In genomic region chr21:20882462-20883415, GRCh38 we compare ENCODE assay signal across 8 cellular contexts.
DNase-seq lines count a peak whose midpoint lies in the region; ATAC-seq, FAIRE-seq and TF ChIP-seq lines count a peak whose summit lies in the region.

No MANE protein-coding gene starts in this region.

- CTCF ChIA-PET in Panc1 (lab: Charles Lee), result no interaction called here

- ATAC-seq in Panc1 (no peak), HG03342 (IDR thresholded peaks at IDR 0.05; ENCODE audit: unreplicated experiment) (no peak), omental fat pad (ENCODE audit: low FRiP score) (no peak), GM19455 (IDR thresholded peaks at IDR 0.05; ENCODE audit: unreplicated experiment) (no peak)

- H3K27me3 ChIP-seq in Panc1 (ENCODE audit: control insufficient read depth, insufficient read depth, low read length) (no peaks in the 10 kb centered on the region), fibroblast of lung (ENCODE audit: control insufficient read depth, insufficient read depth, low read length) (no peaks in the 10 kb centered on the region)

- H3K4me1 ChIP-seq in Panc1 (ENCODE audit: control insufficient read depth, insufficient read depth, low read length) (no peaks in the 10 kb centered on the region), fibroblast of lung (ENCODE audit: control insufficient read depth, extremely low read depth, insufficient read depth, low read length) (no peaks in the 10 kb centered on the region)

- peak; percentile 6 for FAIRE-seq in D721Med (lab: Jason Lieb, UNC)

- peak; percentile 57 for TF ChIP-seq CTCF in D721Med (IDR thresholded peaks at IDR 0.05; ENCODE audit: insufficient read depth, missing control alignments)
- TF ChIP-seq CTCF in Panc1 (IDR thresholded peaks at IDR 0.05), result peak; percentile 56; the same call in 1 of the 2 replicates
- TF ChIP-seq CTCF in fibroblast of lung (conservative IDR thresholded peaks at IDR 0.05 in 1 of 2, IDR thresholded peaks at IDR 0.05 in 1 of 2; ENCODE audit: low read depth in 1 of 2, low read length in 2 of 2), result peak; percentile 11 to 66
- TF ChIP-seq CTCF in omental fat pad (IDR thresholded peaks at IDR 0.05), result no peak

- H3K4me3 ChIP-seq in Panc1 (ENCODE audit: low read depth in 2 of 2, low read length in 2 of 2) (no peak overlapping the region), fibroblast of lung (replicated peaks in 1 of 4; ENCODE audit: control extremely low read depth in 1 of 4, insufficient read depth in 1 of 4, low read depth in 3 of 4, low read length in 4 of 4) (no peak overlapping the region)

- H3K36me3 ChIP-seq in Panc1 (ENCODE audit: control insufficient read depth, insufficient read depth, low read length), result no peaks in the 10 kb centered on the region
- H3K36me3 ChIP-seq in fibroblast of lung (ENCODE audit: control insufficient read depth, insufficient read depth, low read length), result no peaks in the 10 kb centered on the region

- intact Hi-C loops in Panc1 (cut with micrococcal nuclease; ENCODE audit: unreplicated experiment), result no loop called here
- intact Hi-C loops in posterior cingulate gyrus (cut with DNase I), result no loop called here

- H3K9me3 ChIP-seq in Panc1 (ENCODE audit: control insufficient read depth, insufficient read depth, low read depth, low read length) (no peaks in the 10 kb centered on the region), fibroblast of lung (ENCODE audit: control insufficient read depth, insufficient read depth, low read depth, low read length) (no peaks in the 10 kb centered on the region)

- no peak overlapping the region for H3K9ac ChIP-seq in fibroblast of lung (ENCODE audit: insufficient read depth, low read length)

- no peak overlapping the region for H2AFZ ChIP-seq in fibroblast of lung (ENCODE audit: low read length)

- H3K79me2 ChIP-seq in fibroblast of lung (ENCODE audit: control insufficient read depth, insufficient read depth, low read length), result no peaks in the 10 kb centered on the region

- POLR2A ChIA-PET in Panc1 (lab: Charles Lee), result no interaction called here

- H4K20me1 ChIP-seq in fibroblast of lung (ENCODE audit: control insufficient read depth, extremely low read depth, insufficient read depth, low read length), result no peaks in the 10 kb centered on the region

- no TSS peak for BruUV-seq in Panc1 (replicated peaks; lab: Mats Ljungman, UMichigan)

- in situ Hi-C loops in KBM-7 (cut with MboI; ENCODE audit: low pct_unique_long_range_greater_than_20kb, low sequenced_read_pairs), result no loop called here
- in situ Hi-C loops in Panc1 (cut with HindIII; ENCODE audit: low pct_unique_long_range_greater_than_20kb, low sequenced_read_pairs), result no loop called here

- H3K27ac ChIP-seq in Panc1 (ENCODE audit: low read length) (no peak overlapping the region), fibroblast of lung (ENCODE audit: insufficient read depth, low read length) (no peak overlapping the region)

- H3K4me2 ChIP-seq in fibroblast of lung (ENCODE audit: extremely low read depth, insufficient read depth, low read length), result no peak overlapping the region

- no peak for DNase-seq in D721Med (ENCODE audit: insufficient read length, low spot score)
- DNase-seq in KBM-7, result peak; percentile 65
- DNase-seq in Panc1 (ENCODE audit: low read depth, low spot score), result peak; percentile 8
- peak; percentile 2 to 53 for DNase-seq in fibroblast of lung (ENCODE audit: low read depth in 2 of 2)
- DNase-seq in posterior cingulate gyrus, result peak in 7 of 10 donors; percentile 16 to 82 (median 50)
- no peak for DNase-seq in omental fat pad (ENCODE audit: low spot score)

Comparison
In these comparisons a context has a peak if more than half of its experiments do, and no peak if none do; other contexts are left out.
1. DNase-seq: peak in KBM-7 (single experiment), Panc1 (single experiment), fibroblast of lung (2 of 2) and posterior cingulate gyrus (7 of 10); none in D721Med (single experiment) and omental fat pad (single experiment).
2. CTCF ChIP-seq: peak in D721Med (single experiment), Panc1 (single experiment) and fibroblast of lung (2 of 2); none in omental fat pad (0 of 3).